In genomic region chr2:187054501-187055319, GRCh38 we compare ENCODE assay signal across 23 cellular contexts.
DNase-seq lines count a peak whose midpoint lies in the region; ATAC-seq and TF ChIP-seq lines count a peak whose summit lies in the region.
"Had no signal": no experiment of that assay in that cellular context is flagged by ENCODE, and none has a peak within 500 bp of the region (broad histone marks: within the 10 kb centered on the region; RNA-seq: fewer than 3 reads in every experiment).

No MANE protein-coding gene starts in this region.

- peak; percentile 43 for TF ChIP-seq CTCF in GM06990 (IDR thresholded peaks at IDR 0.05; ENCODE audit: insufficient read depth, low read length, poor library complexity, severe bottlenecking)
- peak; percentile 42 for TF ChIP-seq CTCF in WERI-Rb-1 (IDR thresholded peaks at IDR 0.05; ENCODE audit: low read depth, low read length)

- ATAC-seq in HG02798 (IDR thresholded peaks at IDR 0.05; ENCODE audit: poor library complexity, unreplicated experiment) (peak; percentile 35), GM19463 (IDR thresholded peaks at IDR 0.05; ENCODE audit: unreplicated experiment) (no peak), HG03135 (IDR thresholded peaks at IDR 0.05; ENCODE audit: unreplicated experiment) (no peak), GM21526 (IDR thresholded peaks at IDR 0.05; ENCODE audit: low FRiP score, unreplicated experiment) (no peak)
- ATAC-seq: CD8-positive, alpha-beta T cell; left colon; T-helper 17 cell had no signal

- H3K4me3 ChIP-seq in GM06990 (replicated peaks; ENCODE audit: low read depth, low read length) (no peak overlapping the region), WERI-Rb-1 (ENCODE audit: low read depth, low read length) (no peak overlapping the region)
- H3K4me3 ChIP-seq: hepatocyte, spleen had no signal

- no peaks in the 10 kb centered on the region for H3K9me3 ChIP-seq in WERI-Rb-1 (ENCODE audit: severe bottlenecking)

- H3K36me3 ChIP-seq in GM06990 (ENCODE audit: control insufficient read depth, insufficient read depth, low read length) (no peaks in the 10 kb centered on the region), WERI-Rb-1 (no peaks in the 10 kb centered on the region)
- H3K36me3 ChIP-seq: spleen had no signal

- no peak for DNase-seq in GM06990 (ENCODE audit: extremely low read depth, insufficient read length)
- peak; percentile 13 for DNase-seq in WERI-Rb-1
- peak; percentile 37 for DNase-seq in iPS-NIHi7 (ENCODE audit: extremely low spot score)
- no peak for DNase-seq in KBM-7
- DNase-seq: ACHN; activated CD4-positive, CD25-positive, alpha-beta regulatory T cell treated with anti-CD3 and anti-CD28 coated beads, Interleukin-2, amount 50 U/mL, for 72 hours; activated CD8-positive, alpha-beta memory T cell treated with anti-CD3 and anti-CD28 coated beads, Interleukin-2, amount 50 U/mL, for 48 hours; activated naive CD4-positive, alpha-beta T cell; aorta; CD8-positive, alpha-beta T cell; left colon; NCI-H1048; NCI-H2171; Right ventricle myocardium superior; spleen; stimulated activated naive CD4-positive, alpha-beta T cell treated with Interleukin-2 at 50 U/mL for 16 hours; T-helper 17 cell had no signal

- H3K27me3 ChIP-seq in GM06990 (replicated peaks; ENCODE audit: control insufficient read depth, insufficient read depth, low read length), result no peaks in the 10 kb centered on the region
- no peaks in the 10 kb centered on the region for H3K27me3 ChIP-seq in WERI-Rb-1 (ENCODE audit: insufficient read depth, low read depth, severe bottlenecking)
- H3K27me3 ChIP-seq: hepatocyte, spleen had no signal

- in situ Hi-C loops in KBM-7 (cut with MboI; ENCODE audit: low pct_unique_long_range_greater_than_20kb, low sequenced_read_pairs), result no loop called here

- no peak overlapping the region for H3K27ac ChIP-seq in WERI-Rb-1
- H3K27ac ChIP-seq: hepatocyte, parathyroid adenoma, spleen had no signal

Comparison
In these comparisons a context has a peak if more than half of its experiments do, and no peak if none do; other contexts are left out.
1. DNase-seq: peak in WERI-Rb-1 (single experiment) and iPS-NIHi7 (single experiment); none in GM06990 (single experiment) and KBM-7 (single experiment).